ENCODE assay signal across 24 cellular contexts in the genomic region with DNA sequence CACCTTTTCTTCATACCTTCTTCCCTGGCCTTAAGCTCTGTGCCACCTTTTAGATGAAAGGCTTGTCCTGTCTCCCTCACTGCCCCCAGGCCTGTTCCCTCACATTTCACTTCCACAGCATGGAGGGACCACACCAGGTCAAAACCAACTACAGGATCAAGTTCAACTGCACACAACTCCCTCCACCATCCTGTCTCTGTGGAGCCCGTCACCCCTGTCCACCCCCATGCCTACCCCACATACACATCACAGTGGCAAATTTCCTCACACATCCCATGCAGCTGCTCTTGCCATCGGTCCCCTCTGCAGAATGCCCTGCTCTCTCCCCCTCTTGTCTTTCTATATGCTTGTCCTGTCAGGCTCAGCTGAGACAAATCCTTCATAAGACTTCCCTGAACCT.
"Had no signal": no experiment of that assay in that cellular context is flagged by ENCODE, and none has a peak within 500 bp of the region (broad histone marks: within the 10 kb centered on the region; RNA-seq: fewer than 3 reads in every experiment).

No MANE protein-coding gene starts in this region.

- H3K4me3 Mint-ChIP-seq: activated CD4-positive, alpha-beta memory T cell treated with anti-CD3 and anti-CD28 coated beads, Interleukin-2, amount 10 ng/mL, durations not matched to agents 7 days and 5 days; activated CD4-positive, alpha-beta T cell treated with anti-CD3 and anti-CD28 coated beads for 36 hours; activated naive CD8-positive, alpha-beta T cell treated with anti-CD3 and anti-CD28 coated beads, Interleukin-2, amount 10 ng/mL, durations not matched to agents 7 days and 5 days had no signal

- DNase-seq: activated CD4-positive, alpha-beta memory T cell treated with anti-CD3 and anti-CD28 coated beads, Interleukin-2, amount 10 ng/mL, durations not matched to agents 7 days and 5 days; activated CD4-positive, alpha-beta T cell treated with anti-CD3 and anti-CD28 coated beads for 36 hours; activated CD4-positive, alpha-beta T cell treated with anti-CD3 and anti-CD28 coated beads, Interleukin-2, amount 50 U/mL, for 1 hour; activated naive CD4-positive, alpha-beta T cell treated with anti-CD3 and anti-CD28 coated beads, Interleukin-2, amount 50 U/mL, for 16 hours; activated naive CD8-positive, alpha-beta T cell treated with anti-CD3 and anti-CD28 coated beads, Interleukin-2, amount 10 ng/mL, durations not matched to agents 7 days and 5 days; activated T-cell treated with anti-CD3 and anti-CD28 coated beads for 4 hours; adrenal gland; anterior cingulate cortex; central memory CD4-positive, alpha-beta T cell; MM.1S; NCI-H1105; NCI-H1436 treated with DMSO at 0.1 percent for 48 hours; NCI-H187; NCI-H2081; NCI-H510A treated with DMSO at 0.1 percent for 48 hours; NCI-H69; NK-92 treated with Interleukin-12 subunit alpha and Interleukin-12 subunit beta, amount 100 ng/mL, for 24 hours; OCI-M1; RPMI8226; T-helper 1 cell had no signal

- H3K9me3 ChIP-seq: adrenal gland had no signal

- H3K27me3 ChIP-seq: adrenal gland had no signal

- H3K27ac ChIP-seq: adrenal gland, SK-N-MC, VCaP had no signal

- H3K4me1 Mint-ChIP-seq: activated CD4-positive, alpha-beta memory T cell treated with anti-CD3 and anti-CD28 coated beads, Interleukin-2, amount 10 ng/mL, durations not matched to agents 7 days and 5 days; activated CD4-positive, alpha-beta T cell treated with anti-CD3 and anti-CD28 coated beads for 36 hours; activated naive CD8-positive, alpha-beta T cell treated with anti-CD3 and anti-CD28 coated beads, Interleukin-2, amount 10 ng/mL, durations not matched to agents 7 days and 5 days had no signal

- H3K4me3 ChIP-seq: adrenal gland, SK-N-MC had no signal

- H3K9me3 Mint-ChIP-seq: activated CD4-positive, alpha-beta memory T cell treated with anti-CD3 and anti-CD28 coated beads, Interleukin-2, amount 10 ng/mL, durations not matched to agents 7 days and 5 days; activated naive CD8-positive, alpha-beta T cell treated with anti-CD3 and anti-CD28 coated beads, Interleukin-2, amount 10 ng/mL, durations not matched to agents 7 days and 5 days had no signal

- H3K27me3 Mint-ChIP-seq: activated CD4-positive, alpha-beta memory T cell treated with anti-CD3 and anti-CD28 coated beads, Interleukin-2, amount 10 ng/mL, durations not matched to agents 7 days and 5 days; activated CD4-positive, alpha-beta T cell treated with anti-CD3 and anti-CD28 coated beads for 36 hours had no signal

- H3K36me3 Mint-ChIP-seq: activated naive CD8-positive, alpha-beta T cell treated with anti-CD3 and anti-CD28 coated beads, Interleukin-2, amount 10 ng/mL, durations not matched to agents 7 days and 5 days had no signal

- ATAC-seq: activated CD4-positive, alpha-beta T cell treated with anti-CD3 and anti-CD28 coated beads for 36 hours; Panc1; Right ventricle myocardium inferior had no signal

- H3K27ac Mint-ChIP-seq: activated CD4-positive, alpha-beta memory T cell treated with anti-CD3 and anti-CD28 coated beads, Interleukin-2, amount 10 ng/mL, durations not matched to agents 7 days and 5 days; activated CD4-positive, alpha-beta T cell treated with anti-CD3 and anti-CD28 coated beads for 36 hours; activated naive CD8-positive, alpha-beta T cell treated with anti-CD3 and anti-CD28 coated beads, Interleukin-2, amount 10 ng/mL, durations not matched to agents 7 days and 5 days had no signal

- H3K4me1 ChIP-seq: adrenal gland had no signal
